ENCODE assay signal across 8 cellular contexts in the genomic region with DNA sequence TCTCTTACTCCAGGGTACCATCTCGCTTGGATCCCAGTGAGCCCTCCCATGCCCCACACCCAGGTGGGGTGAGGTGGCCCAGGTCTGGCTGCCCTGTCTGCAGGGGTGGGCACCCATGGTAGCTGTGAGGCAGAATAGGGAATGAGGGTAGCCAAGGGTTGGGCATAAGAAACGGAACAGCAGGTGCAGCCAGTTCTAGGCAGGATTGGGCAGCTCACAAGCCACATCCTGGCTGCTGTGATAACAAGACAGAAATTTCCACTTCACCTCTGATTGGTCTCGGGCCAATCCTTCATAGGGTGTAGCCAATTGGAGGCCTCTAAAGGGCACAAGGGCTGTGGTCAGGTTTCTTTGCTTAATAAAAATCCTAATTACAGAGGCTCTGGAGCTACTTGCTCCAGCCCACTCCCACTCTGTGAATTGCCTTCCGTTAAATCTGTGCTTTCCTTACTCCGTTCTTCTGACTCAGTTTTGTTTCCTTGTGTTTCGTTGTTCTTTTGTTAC. TPM values are rescaled to one million over a fixed set of nuclear protein-coding genes. Genes with fewer than 3 reads are reported as not detected.
DNase-seq lines count a peak whose midpoint lies in the region; ATAC-seq and TF ChIP-seq lines count a peak whose summit lies in the region.

No MANE protein-coding gene starts in this region.

- POLR2A ChIA-PET in SK-N-SH (lab: Yijun Ruan, JAX), result no interaction called here

- H3K27ac ChIP-seq in SK-N-SH (ENCODE audit: low read depth in 2 of 2, low read length in 1 of 2) (no peak overlapping the region), upper lobe of right lung (no peak overlapping the region)

- no peaks in the 10 kb centered on the region for H4K20me1 ChIP-seq in SK-N-SH (ENCODE audit: insufficient read depth)

- TF ChIP-seq CTCF in HFFc6 (IDR thresholded peaks at IDR 0.05) (no peak), SK-N-SH (IDR thresholded peaks at IDR 0.05) (no peak), upper lobe of right lung (IDR thresholded peaks at IDR 0.05) (no peak)

- no peak for TF ChIP-seq RAD21 in SK-N-SH (IDR thresholded peaks at IDR 0.05; ENCODE audit: low read length)

- 79% methylated on average over 5 of the region's 6 CpGs for WGBS in SK-N-SH (ENCODE audit: low lambda C conversion rate)

- in situ Hi-C loops in Caki2 (cut with HindIII; ENCODE audit: low pct_unique_long_range_greater_than_20kb, low sequenced_read_pairs), result no loop called here

- H3K79me2 ChIP-seq in SK-N-SH (ENCODE audit: insufficient read depth), result no peaks in the 10 kb centered on the region

- H3K9me2 ChIP-seq in SK-N-SH, result no peaks in the 10 kb centered on the region

- CTCF ChIA-PET in SK-N-SH (lab: Yijun Ruan, JAX), result interaction anchor here (0.8 to 1.5 kb wide), 5 partner anchors 8 to 83 kb away, joined by 3 to 5 read pairs (median 3); a partner anchor contains a TSS

- ATAC-seq in esophagus mucosa (peak; percentile 54), upper lobe of right lung (peak; percentile 7), HG03039 (IDR thresholded peaks at IDR 0.05; ENCODE audit: unreplicated experiment) (no peak)

- H3K27ac Mint-ChIP-seq in HFFc6, result no peak overlapping the region

- peaks cover 0 to 13% of the 10 kb centered on the region in 2 experiments; a peak in 1 of 4 replicates for H3K4me1 ChIP-seq in SK-N-SH (ENCODE audit: control insufficient read depth in 1 of 2, insufficient read depth in 2 of 2, low read depth in 1 of 2, low read length in 1 of 2)
- peaks cover 9% of the 10 kb centered on the region for H3K4me1 ChIP-seq in upper lobe of right lung

- H3K9me3 ChIP-seq in SK-N-SH, result no peaks in the 10 kb centered on the region
- H3K9me3 ChIP-seq in upper lobe of right lung, result no peaks in the 10 kb centered on the region

- peaks cover 8% of the 10 kb centered on the region for H3K27me3 Mint-ChIP-seq in HFFc6 (ENCODE audit: insufficient read depth)

- H3K36me3 ChIP-seq in SK-N-SH (replicated peaks in 1 of 2; ENCODE audit: control insufficient read depth in 1 of 2, insufficient read depth in 2 of 2, low read length in 1 of 2) (no peaks in the 10 kb centered on the region), upper lobe of right lung (no peaks in the 10 kb centered on the region)

- peaks cover 3% of the 10 kb centered on the region for H3F3A ChIP-seq in SK-N-SH (replicated peaks; ENCODE audit: insufficient read depth)

- no peak overlapping the region for H3K4me2 ChIP-seq in SK-N-SH

- H3K4me3 ChIP-seq in SK-N-SH (ENCODE audit: low read depth in 2 of 2, low read length in 1 of 2) (no peak overlapping the region), upper lobe of right lung (no peak overlapping the region)

- no peaks in the 10 kb centered on the region for H3K9me3 Mint-ChIP-seq in HFFc6

- DNase-seq in Caki2 (ENCODE audit: low read depth) (peak; percentile 30), HFFc6 (peak; percentile 22), SK-N-SH (no peak), upper lobe of right lung (no peak), GOT3 (lab: John Stamatoyannopoulos, UW) (no peak)
- DNase-seq in activated CD4-positive, CD25-positive, alpha-beta regulatory T cell (lab: John Stamatoyannopoulos, UW), result no peak

- H3K9ac ChIP-seq in SK-N-SH, result no peak overlapping the region

- no peaks in the 10 kb centered on the region for H3K27me3 ChIP-seq in SK-N-SH (ENCODE audit: insufficient read depth)
- peaks cover 41% of the 10 kb centered on the region for H3K27me3 ChIP-seq in upper lobe of right lung

- no peak overlapping the region for H2AFZ ChIP-seq in SK-N-SH (ENCODE audit: low read depth)

- no peaks in the 10 kb centered on the region for H3K4me1 Mint-ChIP-seq in HFFc6 (ENCODE audit: low read depth)

- TF ChIP-seq EP300 in SK-N-SH (IDR thresholded peaks at IDR 0.05; ENCODE audit: borderline replicate concordance in 1 of 2, low read depth in 1 of 2, low read length in 1 of 2), result no peak

- H3K4me3 Mint-ChIP-seq in HFFc6, result no peak overlapping the region

- intact Hi-C loops in upper lobe of right lung (cut with DNase I), result no loop called here

- no peaks in the 10 kb centered on the region for H3K36me3 Mint-ChIP-seq in HFFc6 (ENCODE audit: low read depth)

TF ChIP-seq in SK-N-SH, 30 proteins besides CTCF, POLR2A, EP300 and RAD21:
- TF ChIP-seq, protein P1, sequence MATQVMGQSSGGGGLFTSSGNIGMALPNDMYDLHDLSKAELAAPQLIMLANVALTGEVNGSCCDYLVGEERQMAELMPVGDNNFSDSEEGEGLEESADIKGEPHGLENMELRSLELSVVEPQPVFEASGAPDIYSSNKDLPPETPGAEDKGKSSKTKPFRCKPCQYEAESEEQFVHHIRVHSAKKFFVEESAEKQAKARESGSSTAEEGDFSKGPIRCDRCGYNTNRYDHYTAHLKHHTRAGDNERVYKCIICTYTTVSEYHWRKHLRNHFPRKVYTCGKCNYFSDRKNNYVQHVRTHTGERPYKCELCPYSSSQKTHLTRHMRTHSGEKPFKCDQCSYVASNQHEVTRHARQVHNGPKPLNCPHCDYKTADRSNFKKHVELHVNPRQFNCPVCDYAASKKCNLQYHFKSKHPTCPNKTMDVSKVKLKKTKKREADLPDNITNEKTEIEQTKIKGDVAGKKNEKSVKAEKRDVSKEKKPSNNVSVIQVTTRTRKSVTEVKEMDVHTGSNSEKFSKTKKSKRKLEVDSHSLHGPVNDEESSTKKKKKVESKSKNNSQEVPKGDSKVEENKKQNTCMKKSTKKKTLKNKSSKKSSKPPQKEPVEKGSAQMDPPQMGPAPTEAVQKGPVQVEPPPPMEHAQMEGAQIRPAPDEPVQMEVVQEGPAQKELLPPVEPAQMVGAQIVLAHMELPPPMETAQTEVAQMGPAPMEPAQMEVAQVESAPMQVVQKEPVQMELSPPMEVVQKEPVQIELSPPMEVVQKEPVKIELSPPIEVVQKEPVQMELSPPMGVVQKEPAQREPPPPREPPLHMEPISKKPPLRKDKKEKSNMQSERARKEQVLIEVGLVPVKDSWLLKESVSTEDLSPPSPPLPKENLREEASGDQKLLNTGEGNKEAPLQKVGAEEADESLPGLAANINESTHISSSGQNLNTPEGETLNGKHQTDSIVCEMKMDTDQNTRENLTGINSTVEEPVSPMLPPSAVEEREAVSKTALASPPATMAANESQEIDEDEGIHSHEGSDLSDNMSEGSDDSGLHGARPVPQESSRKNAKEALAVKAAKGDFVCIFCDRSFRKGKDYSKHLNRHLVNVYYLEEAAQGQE (IDR thresholded peaks at IDR 0.05; ENCODE audit: low read depth, low read length), result no peak
- TF ChIP-seq, protein P2, sequence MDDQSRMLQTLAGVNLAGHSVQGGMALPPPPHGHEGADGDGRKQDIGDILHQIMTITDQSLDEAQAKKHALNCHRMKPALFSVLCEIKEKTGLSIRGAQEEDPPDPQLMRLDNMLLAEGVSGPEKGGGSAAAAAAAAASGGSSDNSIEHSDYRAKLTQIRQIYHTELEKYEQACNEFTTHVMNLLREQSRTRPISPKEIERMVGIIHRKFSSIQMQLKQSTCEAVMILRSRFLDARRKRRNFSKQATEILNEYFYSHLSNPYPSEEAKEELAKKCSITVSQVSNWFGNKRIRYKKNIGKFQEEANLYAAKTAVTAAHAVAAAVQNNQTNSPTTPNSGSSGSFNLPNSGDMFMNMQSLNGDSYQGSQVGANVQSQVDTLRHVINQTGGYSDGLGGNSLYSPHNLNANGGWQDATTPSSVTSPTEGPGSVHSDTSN (IDR thresholded peaks at IDR 0.05), result peak; percentile 81
- TF ChIP-seq EZH2phosphoT487 (IDR thresholded peaks at IDR 0.05; ENCODE audit: borderline replicate concordance, low read depth), result no peak

RNA-seq across cellular contexts. Expression of a gene that starts 1.5 kb away (rescaled TPM):
- total RNA-seq in Caki2 (2014; rRNA removed; shearing (Covaris generic); ENCODE audit: low replicate concordance), result not detected in 2 replicates
- not detected for total RNA-seq in HFFc6 (2021; fragmentation: NEBNext Ultra II Directional; extraction: Animal tissue kit (Norgen Biotek cat#: 25700))
- 4.8 and 4.9 TPM in 2 replicates for polyA plus RNA-seq in SK-N-SH (2012; rRNA removed)
- 1.7 and 3.3 TPM in 2 replicates for polyA plus RNA-seq in SK-N-SH (2012; cell fraction: cytosol; rRNA removed)
- 14.9 and 18.9 TPM in 2 replicates for polyA plus RNA-seq in SK-N-SH (2012; cell fraction: nucleus; rRNA removed)
- not detected for total RNA-seq in esophagus mucosa
- total RNA-seq in upper lobe of right lung, result 1.3 TPM

RNA-seq across cellular contexts. Expression of a gene that starts 3.2 kb away (rescaled TPM):
- 1.1 and 3.6 TPM in 2 replicates for total RNA-seq in Caki2 (2014; rRNA removed; shearing (Covaris generic); ENCODE audit: low replicate concordance)
- total RNA-seq in HFFc6 (2021; fragmentation: NEBNext Ultra II Directional; extraction: Animal tissue kit (Norgen Biotek cat#: 25700)), result 1 to 10 TPM; 1.5 to 3.5 (median 2.3) TPM
- polyA plus RNA-seq in SK-N-SH (2012; rRNA removed), result 9.8 and 10.0 TPM in 2 replicates
- 0.93 and 1.8 TPM in 2 replicates for polyA plus RNA-seq in SK-N-SH (2012; cell fraction: cytosol; rRNA removed)
- polyA plus RNA-seq in SK-N-SH (2012; cell fraction: nucleus; rRNA removed), result 105 and 118 TPM in 2 replicates
- total RNA-seq in esophagus mucosa (0.92 TPM), upper lobe of right lung (7.8 TPM)

RNA-seq across cellular contexts. Expression of a gene that starts 4.0 kb away (rescaled TPM):
- 0.74 TPM in 1 of 2 replicates, not detected in the other for total RNA-seq in Caki2 (2014; rRNA removed; shearing (Covaris generic); ENCODE audit: low replicate concordance)
- total RNA-seq in HFFc6 (2021; fragmentation: NEBNext Ultra II Directional; extraction: Animal tissue kit (Norgen Biotek cat#: 25700)), result not detected
- 1.7 and 2.5 TPM in 2 replicates for polyA plus RNA-seq in SK-N-SH (2012; rRNA removed)
- polyA plus RNA-seq in SK-N-SH (2012; cell fraction: cytosol; rRNA removed), result 0.21 and 0.24 TPM in 2 replicates
- 18.8 and 22.7 TPM in 2 replicates for polyA plus RNA-seq in SK-N-SH (2012; cell fraction: nucleus; rRNA removed)
- total RNA-seq in esophagus mucosa (not detected), upper lobe of right lung (0.96 TPM)

RNA-seq across cellular contexts. Expression of a gene that starts 44.3 kb away (rescaled TPM):
- 168 and 231 TPM in 2 replicates for total RNA-seq in Caki2 (2014; rRNA removed; shearing (Covaris generic); ENCODE audit: low replicate concordance)
- total RNA-seq in HFFc6 (2021; fragmentation: NEBNext Ultra II Directional; extraction: Animal tissue kit (Norgen Biotek cat#: 25700)), result 100 to 1,000 TPM in 2 of 6 experiments, 10 to 100 TPM in 4; 83.6 to 113 (median 87.7) TPM
- polyA plus RNA-seq in SK-N-SH (2012; rRNA removed), result 91.3 and 126 TPM in 2 replicates
- polyA plus RNA-seq in SK-N-SH (2012; cell fraction: cytosol; rRNA removed), result 59.3 and 86.4 TPM in 2 replicates
- 89.7 and 103 TPM in 2 replicates for polyA plus RNA-seq in SK-N-SH (2012; cell fraction: nucleus; rRNA removed)
- 56.4 TPM for total RNA-seq in esophagus mucosa
- 56.0 TPM for total RNA-seq in upper lobe of right lung

RNA-seq across cellular contexts. Expression of a gene that starts 49.7 kb away (rescaled TPM):
- total RNA-seq in Caki2 (2014; rRNA removed; shearing (Covaris generic); ENCODE audit: low replicate concordance), result 30.2 and 32.7 TPM in 2 replicates
- 10 to 100 TPM; 35.8 to 47.5 (median 41.7) TPM for total RNA-seq in HFFc6 (2021; fragmentation: NEBNext Ultra II Directional; extraction: Animal tissue kit (Norgen Biotek cat#: 25700))
- 97.7 and 105 TPM in 2 replicates for polyA plus RNA-seq in SK-N-SH (2012; rRNA removed)
- 38.5 and 38.9 TPM in 2 replicates for polyA plus RNA-seq in SK-N-SH (2012; cell fraction: cytosol; rRNA removed)
- 529 and 717 TPM in 2 replicates for polyA plus RNA-seq in SK-N-SH (2012; cell fraction: nucleus; rRNA removed)
- 23.3 TPM for total RNA-seq in esophagus mucosa
- total RNA-seq in upper lobe of right lung, result 78.8 TPM

Comparison
In these comparisons a context has a peak if more than half of its experiments do, and no peak if none do; other contexts are left out.
1. DNase-seq: peak in Caki2 (single experiment) and HFFc6 (single experiment); none in SK-N-SH (single experiment), upper lobe of right lung (single experiment), GOT3 (single experiment) and activated CD4-positive, CD25-positive, alpha-beta regulatory T cell (0 of 4).